ENCODE assay signal across 2 cellular contexts in the genomic region with DNA sequence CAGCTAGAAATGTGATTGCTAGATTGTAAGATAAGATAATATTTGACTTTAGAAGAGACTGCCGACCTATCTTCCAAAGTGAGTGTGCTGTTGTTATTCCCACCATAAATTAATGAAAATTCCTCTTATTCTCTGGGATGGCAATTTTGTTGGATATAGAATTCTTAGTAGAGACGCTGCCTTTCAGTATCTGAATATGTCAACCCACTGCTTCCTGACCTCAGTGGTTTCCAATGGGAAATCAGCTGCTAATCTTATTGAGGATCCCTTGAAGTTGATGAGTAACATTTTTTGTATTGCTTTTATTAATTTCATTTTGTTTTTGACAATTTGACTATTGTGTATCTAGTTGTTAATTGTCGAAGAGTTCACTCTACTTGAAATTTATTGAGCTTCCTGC.
A peak's percentile ranks its signal among the peaks of the same experiment; 100 is the strongest.
TF ChIP-seq lines count a peak whose summit lies in the region.

No MANE protein-coding gene starts in this region.

TF ChIP-seq in HEK293, 187 proteins besides CTCF, POLR2A, EP300 and RAD21 (continued from another document):
- TF ChIP-seq, protein P1, sequence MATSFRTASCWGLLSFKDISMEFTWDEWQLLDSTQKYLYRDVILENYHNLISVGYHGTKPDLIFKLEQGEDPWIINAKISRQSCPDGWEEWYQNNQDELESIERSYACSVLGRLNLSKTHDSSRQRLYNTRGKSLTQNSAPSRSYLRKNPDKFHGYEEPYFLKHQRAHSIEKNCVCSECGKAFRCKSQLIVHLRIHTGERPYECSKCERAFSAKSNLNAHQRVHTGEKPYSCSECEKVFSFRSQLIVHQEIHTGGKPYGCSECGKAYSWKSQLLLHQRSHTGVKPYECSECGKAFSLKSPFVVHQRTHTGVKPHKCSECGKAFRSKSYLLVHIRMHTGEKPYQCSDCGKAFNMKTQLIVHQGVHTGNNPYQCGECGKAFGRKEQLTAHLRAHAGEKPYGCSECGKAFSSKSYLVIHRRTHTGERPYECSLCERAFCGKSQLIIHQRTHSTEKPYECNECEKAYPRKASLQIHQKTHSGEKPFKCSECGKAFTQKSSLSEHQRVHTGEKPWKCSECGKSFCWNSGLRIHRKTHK (tag by site-specific recombination; IDR thresholded peaks at IDR 0.05): no peak
- TF ChIP-seq SETDB1 (IDR thresholded peaks at IDR 0.05; ENCODE audit: insufficient read length, low read length): peak; percentile 84
- TF ChIP-seq, protein P2, sequence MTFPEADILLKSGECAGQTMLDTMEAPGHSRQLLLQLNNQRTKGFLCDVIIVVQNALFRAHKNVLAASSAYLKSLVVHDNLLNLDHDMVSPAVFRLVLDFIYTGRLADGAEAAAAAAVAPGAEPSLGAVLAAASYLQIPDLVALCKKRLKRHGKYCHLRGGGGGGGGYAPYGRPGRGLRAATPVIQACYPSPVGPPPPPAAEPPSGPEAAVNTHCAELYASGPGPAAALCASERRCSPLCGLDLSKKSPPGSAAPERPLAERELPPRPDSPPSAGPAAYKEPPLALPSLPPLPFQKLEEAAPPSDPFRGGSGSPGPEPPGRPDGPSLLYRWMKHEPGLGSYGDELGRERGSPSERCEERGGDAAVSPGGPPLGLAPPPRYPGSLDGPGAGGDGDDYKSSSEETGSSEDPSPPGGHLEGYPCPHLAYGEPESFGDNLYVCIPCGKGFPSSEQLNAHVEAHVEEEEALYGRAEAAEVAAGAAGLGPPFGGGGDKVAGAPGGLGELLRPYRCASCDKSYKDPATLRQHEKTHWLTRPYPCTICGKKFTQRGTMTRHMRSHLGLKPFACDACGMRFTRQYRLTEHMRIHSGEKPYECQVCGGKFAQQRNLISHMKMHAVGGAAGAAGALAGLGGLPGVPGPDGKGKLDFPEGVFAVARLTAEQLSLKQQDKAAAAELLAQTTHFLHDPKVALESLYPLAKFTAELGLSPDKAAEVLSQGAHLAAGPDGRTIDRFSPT (tag by site-specific recombination; IDR thresholded peaks at IDR 0.05): no peak

TF ChIP-seq in WTC11, 78 proteins besides CTCF, POLR2A, EP300 and RAD21:
- TF ChIP-seq, protein P3, sequence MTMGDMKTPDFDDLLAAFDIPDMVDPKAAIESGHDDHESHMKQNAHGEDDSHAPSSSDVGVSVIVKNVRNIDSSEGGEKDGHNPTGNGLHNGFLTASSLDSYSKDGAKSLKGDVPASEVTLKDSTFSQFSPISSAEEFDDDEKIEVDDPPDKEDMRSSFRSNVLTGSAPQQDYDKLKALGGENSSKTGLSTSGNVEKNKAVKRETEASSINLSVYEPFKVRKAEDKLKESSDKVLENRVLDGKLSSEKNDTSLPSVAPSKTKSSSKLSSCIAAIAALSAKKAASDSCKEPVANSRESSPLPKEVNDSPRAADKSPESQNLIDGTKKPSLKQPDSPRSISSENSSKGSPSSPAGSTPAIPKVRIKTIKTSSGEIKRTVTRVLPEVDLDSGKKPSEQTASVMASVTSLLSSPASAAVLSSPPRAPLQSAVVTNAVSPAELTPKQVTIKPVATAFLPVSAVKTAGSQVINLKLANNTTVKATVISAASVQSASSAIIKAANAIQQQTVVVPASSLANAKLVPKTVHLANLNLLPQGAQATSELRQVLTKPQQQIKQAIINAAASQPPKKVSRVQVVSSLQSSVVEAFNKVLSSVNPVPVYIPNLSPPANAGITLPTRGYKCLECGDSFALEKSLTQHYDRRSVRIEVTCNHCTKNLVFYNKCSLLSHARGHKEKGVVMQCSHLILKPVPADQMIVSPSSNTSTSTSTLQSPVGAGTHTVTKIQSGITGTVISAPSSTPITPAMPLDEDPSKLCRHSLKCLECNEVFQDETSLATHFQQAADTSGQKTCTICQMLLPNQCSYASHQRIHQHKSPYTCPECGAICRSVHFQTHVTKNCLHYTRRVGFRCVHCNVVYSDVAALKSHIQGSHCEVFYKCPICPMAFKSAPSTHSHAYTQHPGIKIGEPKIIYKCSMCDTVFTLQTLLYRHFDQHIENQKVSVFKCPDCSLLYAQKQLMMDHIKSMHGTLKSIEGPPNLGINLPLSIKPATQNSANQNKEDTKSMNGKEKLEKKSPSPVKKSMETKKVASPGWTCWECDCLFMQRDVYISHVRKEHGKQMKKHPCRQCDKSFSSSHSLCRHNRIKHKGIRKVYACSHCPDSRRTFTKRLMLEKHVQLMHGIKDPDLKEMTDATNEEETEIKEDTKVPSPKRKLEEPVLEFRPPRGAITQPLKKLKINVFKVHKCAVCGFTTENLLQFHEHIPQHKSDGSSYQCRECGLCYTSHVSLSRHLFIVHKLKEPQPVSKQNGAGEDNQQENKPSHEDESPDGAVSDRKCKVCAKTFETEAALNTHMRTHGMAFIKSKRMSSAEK (CRISPR knock-in tag; IDR thresholded peaks at IDR 0.05; ENCODE audit: borderline replicate concordance): no peak
- TF ChIP-seq ZNF317 (CRISPR knock-in tag; IDR thresholded peaks at IDR 0.05; ENCODE audit: borderline replicate concordance, low read depth): peak; percentile 70
